In the genomic region with DNA sequence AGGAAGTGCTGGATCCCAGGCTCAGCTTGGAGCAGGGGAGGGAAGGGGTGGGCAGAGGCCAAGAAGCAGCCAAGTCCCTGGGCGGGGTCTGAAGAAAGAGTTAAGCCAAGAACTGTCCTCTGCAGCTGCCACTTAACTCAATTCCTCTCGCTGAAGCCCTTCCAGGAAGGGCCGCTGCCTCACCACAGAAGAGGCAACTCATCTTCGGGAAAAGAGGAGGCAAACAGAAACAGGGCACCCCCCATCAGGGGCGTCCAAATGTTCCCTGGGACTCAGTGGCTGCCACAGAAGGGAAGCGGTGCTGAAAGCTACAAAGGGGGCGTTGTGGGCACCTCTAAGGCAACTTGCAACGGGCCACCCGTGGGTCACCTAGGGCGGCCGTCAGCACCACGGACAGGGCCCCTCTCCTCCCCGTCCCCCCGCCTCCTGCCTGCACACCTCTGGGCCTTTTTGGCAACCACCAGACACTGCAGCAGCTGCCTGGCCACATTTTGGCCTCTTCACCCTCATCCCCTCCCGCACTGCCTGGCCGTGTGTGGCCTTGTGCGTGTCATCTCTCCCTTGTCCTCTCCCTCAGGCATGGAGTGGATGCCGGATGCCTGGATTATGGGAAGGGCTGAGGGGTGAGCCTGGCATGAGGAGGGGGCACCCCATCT, we compare ENCODE assay signal across 3 cellular contexts.
TF ChIP-seq lines count a peak whose summit lies in the region.

No MANE protein-coding gene starts in this region.

TF ChIP-seq in SK-N-SH, 30 proteins besides CTCF, POLR2A, EP300 and RAD21:
- TF ChIP-seq, protein P1, sequence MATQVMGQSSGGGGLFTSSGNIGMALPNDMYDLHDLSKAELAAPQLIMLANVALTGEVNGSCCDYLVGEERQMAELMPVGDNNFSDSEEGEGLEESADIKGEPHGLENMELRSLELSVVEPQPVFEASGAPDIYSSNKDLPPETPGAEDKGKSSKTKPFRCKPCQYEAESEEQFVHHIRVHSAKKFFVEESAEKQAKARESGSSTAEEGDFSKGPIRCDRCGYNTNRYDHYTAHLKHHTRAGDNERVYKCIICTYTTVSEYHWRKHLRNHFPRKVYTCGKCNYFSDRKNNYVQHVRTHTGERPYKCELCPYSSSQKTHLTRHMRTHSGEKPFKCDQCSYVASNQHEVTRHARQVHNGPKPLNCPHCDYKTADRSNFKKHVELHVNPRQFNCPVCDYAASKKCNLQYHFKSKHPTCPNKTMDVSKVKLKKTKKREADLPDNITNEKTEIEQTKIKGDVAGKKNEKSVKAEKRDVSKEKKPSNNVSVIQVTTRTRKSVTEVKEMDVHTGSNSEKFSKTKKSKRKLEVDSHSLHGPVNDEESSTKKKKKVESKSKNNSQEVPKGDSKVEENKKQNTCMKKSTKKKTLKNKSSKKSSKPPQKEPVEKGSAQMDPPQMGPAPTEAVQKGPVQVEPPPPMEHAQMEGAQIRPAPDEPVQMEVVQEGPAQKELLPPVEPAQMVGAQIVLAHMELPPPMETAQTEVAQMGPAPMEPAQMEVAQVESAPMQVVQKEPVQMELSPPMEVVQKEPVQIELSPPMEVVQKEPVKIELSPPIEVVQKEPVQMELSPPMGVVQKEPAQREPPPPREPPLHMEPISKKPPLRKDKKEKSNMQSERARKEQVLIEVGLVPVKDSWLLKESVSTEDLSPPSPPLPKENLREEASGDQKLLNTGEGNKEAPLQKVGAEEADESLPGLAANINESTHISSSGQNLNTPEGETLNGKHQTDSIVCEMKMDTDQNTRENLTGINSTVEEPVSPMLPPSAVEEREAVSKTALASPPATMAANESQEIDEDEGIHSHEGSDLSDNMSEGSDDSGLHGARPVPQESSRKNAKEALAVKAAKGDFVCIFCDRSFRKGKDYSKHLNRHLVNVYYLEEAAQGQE (IDR thresholded peaks at IDR 0.05; ENCODE audit: low read depth, low read length), result peak; percentile 95
- TF ChIP-seq FOXJ3 (CRISPR knock-in tag; IDR thresholded peaks at IDR 0.05), result no peak

TF ChIP-seq in SK-N-SH treated with all-trans-retinoic acid at 6 μM for 48 hours, 23 proteins besides CTCF, POLR2A, EP300 and RAD21:
- TF ChIP-seq ARNTL (CRISPR knock-in tag; IDR thresholded peaks at IDR 0.05; ENCODE audit: borderline replicate concordance, low read depth), result no peak
- TF ChIP-seq TCF4 (CRISPR knock-in tag; IDR thresholded peaks at IDR 0.05; ENCODE audit: borderline replicate concordance), result no peak
- TF ChIP-seq, protein P2, sequence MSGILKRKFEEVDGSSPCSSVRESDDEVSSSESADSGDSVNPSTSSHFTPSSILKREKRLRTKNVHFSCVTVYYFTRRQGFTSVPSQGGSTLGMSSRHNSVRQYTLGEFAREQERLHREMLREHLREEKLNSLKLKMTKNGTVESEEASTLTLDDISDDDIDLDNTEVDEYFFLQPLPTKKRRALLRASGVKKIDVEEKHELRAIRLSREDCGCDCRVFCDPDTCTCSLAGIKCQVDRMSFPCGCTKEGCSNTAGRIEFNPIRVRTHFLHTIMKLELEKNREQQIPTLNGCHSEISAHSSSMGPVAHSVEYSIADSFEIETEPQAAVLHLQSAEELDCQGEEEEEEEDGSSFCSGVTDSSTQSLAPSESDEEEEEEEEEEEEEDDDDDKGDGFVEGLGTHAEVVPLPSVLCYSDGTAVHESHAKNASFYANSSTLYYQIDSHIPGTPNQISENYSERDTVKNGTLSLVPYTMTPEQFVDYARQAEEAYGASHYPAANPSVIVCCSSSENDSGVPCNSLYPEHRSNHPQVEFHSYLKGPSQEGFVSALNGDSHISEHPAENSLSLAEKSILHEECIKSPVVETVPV (CRISPR knock-in tag; IDR thresholded peaks at IDR 0.05), result no peak
- TF ChIP-seq TOX (CRISPR knock-in tag; IDR thresholded peaks at IDR 0.05; ENCODE audit: borderline replicate concordance), result no peak
- TF ChIP-seq, protein P3, sequence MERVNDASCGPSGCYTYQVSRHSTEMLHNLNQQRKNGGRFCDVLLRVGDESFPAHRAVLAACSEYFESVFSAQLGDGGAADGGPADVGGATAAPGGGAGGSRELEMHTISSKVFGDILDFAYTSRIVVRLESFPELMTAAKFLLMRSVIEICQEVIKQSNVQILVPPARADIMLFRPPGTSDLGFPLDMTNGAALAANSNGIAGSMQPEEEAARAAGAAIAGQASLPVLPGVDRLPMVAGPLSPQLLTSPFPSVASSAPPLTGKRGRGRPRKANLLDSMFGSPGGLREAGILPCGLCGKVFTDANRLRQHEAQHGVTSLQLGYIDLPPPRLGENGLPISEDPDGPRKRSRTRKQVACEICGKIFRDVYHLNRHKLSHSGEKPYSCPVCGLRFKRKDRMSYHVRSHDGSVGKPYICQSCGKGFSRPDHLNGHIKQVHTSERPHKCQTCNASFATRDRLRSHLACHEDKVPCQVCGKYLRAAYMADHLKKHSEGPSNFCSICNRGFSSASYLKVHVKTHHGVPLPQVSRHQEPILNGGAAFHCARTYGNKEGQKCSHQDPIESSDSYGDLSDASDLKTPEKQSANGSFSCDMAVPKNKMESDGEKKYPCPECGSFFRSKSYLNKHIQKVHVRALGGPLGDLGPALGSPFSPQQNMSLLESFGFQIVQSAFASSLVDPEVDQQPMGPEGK (CRISPR knock-in tag; IDR thresholded peaks at IDR 0.05; ENCODE audit: borderline replicate concordance), result no peak
- TF ChIP-seq, protein P4, sequence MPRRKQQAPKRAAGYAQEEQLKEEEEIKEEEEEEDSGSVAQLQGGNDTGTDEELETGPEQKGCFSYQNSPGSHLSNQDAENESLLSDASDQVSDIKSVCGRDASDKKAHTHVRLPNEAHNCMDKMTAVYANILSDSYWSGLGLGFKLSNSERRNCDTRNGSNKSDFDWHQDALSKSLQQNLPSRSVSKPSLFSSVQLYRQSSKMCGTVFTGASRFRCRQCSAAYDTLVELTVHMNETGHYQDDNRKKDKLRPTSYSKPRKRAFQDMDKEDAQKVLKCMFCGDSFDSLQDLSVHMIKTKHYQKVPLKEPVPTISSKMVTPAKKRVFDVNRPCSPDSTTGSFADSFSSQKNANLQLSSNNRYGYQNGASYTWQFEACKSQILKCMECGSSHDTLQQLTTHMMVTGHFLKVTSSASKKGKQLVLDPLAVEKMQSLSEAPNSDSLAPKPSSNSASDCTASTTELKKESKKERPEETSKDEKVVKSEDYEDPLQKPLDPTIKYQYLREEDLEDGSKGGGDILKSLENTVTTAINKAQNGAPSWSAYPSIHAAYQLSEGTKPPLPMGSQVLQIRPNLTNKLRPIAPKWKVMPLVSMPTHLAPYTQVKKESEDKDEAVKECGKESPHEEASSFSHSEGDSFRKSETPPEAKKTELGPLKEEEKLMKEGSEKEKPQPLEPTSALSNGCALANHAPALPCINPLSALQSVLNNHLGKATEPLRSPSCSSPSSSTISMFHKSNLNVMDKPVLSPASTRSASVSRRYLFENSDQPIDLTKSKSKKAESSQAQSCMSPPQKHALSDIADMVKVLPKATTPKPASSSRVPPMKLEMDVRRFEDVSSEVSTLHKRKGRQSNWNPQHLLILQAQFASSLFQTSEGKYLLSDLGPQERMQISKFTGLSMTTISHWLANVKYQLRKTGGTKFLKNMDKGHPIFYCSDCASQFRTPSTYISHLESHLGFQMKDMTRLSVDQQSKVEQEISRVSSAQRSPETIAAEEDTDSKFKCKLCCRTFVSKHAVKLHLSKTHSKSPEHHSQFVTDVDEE (CRISPR knock-in tag; IDR thresholded peaks at IDR 0.05), result no peak
- TF ChIP-seq ZFP3 (CRISPR knock-in tag; IDR thresholded peaks at IDR 0.05), result no peak
- TF ChIP-seq ZNF70 (CRISPR knock-in tag; IDR thresholded peaks at IDR 0.05), result no peak
- TF ChIP-seq, protein P5, sequence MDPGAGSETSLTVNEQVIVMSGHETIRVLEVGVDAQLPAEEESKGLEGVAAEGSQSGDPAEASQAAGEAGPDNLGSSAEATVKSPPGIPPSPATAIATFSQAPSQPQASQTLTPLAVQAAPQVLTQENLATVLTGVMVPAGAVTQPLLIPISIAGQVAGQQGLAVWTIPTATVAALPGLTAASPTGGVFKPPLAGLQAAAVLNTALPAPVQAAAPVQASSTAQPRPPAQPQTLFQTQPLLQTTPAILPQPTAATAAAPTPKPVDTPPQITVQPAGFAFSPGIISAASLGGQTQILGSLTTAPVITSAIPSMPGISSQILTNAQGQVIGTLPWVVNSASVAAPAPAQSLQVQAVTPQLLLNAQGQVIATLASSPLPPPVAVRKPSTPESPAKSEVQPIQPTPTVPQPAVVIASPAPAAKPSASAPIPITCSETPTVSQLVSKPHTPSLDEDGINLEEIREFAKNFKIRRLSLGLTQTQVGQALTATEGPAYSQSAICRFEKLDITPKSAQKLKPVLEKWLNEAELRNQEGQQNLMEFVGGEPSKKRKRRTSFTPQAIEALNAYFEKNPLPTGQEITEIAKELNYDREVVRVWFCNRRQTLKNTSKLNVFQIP (CRISPR knock-in tag; IDR thresholded peaks at IDR 0.05; ENCODE audit: borderline replicate concordance, low read depth), result no peak
- no peak for TF ChIP-seq RARB (CRISPR knock-in tag; IDR thresholded peaks at IDR 0.05)

TF ChIP-seq in IMR-90, 13 proteins besides CTCF, POLR2A, EP300 and RAD21:
- no peak for TF ChIP-seq CHD1 (IDR thresholded peaks at IDR 0.05; ENCODE audit: low read depth, low read length)
- TF ChIP-seq MAZ (IDR thresholded peaks at IDR 0.05; ENCODE audit: borderline replicate concordance, low read depth, low read length), result no peak
